Comparison of ENCODE assay signal across 21 cellular contexts in genomic region chr6:117960906-117961700, GRCh38. TPM values are rescaled to one million over a fixed set of nuclear protein-coding genes. Genes with fewer than 3 reads are reported as not detected.
DNase-seq lines count a peak whose midpoint lies in the region; ATAC-seq, FAIRE-seq and TF ChIP-seq lines count a peak whose summit lies in the region.
"Had no signal": no experiment of that assay in that cellular context is flagged by ENCODE, and none has a peak within 500 bp of the region (broad histone marks: within the 10 kb centered on the region; RNA-seq: fewer than 3 reads in every experiment).

No MANE protein-coding gene starts in this region.

- peaks cover 2% of the 10 kb centered on the region for H3K4me1 ChIP-seq in astrocyte (ENCODE audit: insufficient read depth, low read length)
- no peaks in the 10 kb centered on the region for H3K4me1 ChIP-seq in rectal smooth muscle tissue (ENCODE audit: control insufficient read depth, insufficient read depth, low read length)

- H3K27me3 ChIP-seq in astrocyte (ENCODE audit: insufficient read depth, low read length) (no peaks in the 10 kb centered on the region), rectal smooth muscle tissue (ENCODE audit: control insufficient read depth, insufficient read depth, low read length) (no peaks in the 10 kb centered on the region)

- TF ChIP-seq CTCF in astrocyte (IDR thresholded peaks at IDR 0.05; ENCODE audit: insufficient read depth, low read depth, low read length) = no peak
- no peak for TF ChIP-seq CTCF in foreskin fibroblast (IDR thresholded peaks at IDR 0.05; ENCODE audit: low read depth, low read length)

- peaks cover 7% of the 10 kb centered on the region for H3K9me3 Mint-ChIP-seq in astrocyte (ENCODE audit: unreplicated experiment)

- H3K79me2 ChIP-seq in astrocyte (ENCODE audit: insufficient read depth, low read length) = no peaks in the 10 kb centered on the region

- DNase-seq in HT1080 (ENCODE audit: low read depth) (peak; percentile 8), astrocyte (ENCODE audit: low read depth) (peak; percentile 19), globus pallidus (ENCODE audit: low spot score) (peak; percentile 10), AG08396 (ENCODE audit: low spot score) (no peak), left ventricle myocardium superior (no peak), foreskin fibroblast (no peak)
- DNase-seq: ACHN; AML-193; CD4-positive, alpha-beta T cell; DMS153; DMS79; GDM1; GOT3; H7 had no signal

- peaks cover 1% of the 10 kb centered on the region for H3K4me1 Mint-ChIP-seq in astrocyte (ENCODE audit: low read depth, unreplicated experiment)

- no peak overlapping the region for H3K4me2 ChIP-seq in astrocyte (ENCODE audit: low read length)

- peak overlapping the region; percentile 36 for H2AFZ ChIP-seq in astrocyte (ENCODE audit: low read depth, low read length)

- FAIRE-seq in astrocyte (lab: Jason Lieb, UNC) = no peak
- FAIRE-seq: A204.1, GM12892 had no signal

- ATAC-seq in left ventricle myocardium superior (no peak), GM21576 (IDR thresholded peaks at IDR 0.05; ENCODE audit: unreplicated experiment) (no peak)
- ATAC-seq: HCT116 had no signal

- no peaks in the 10 kb centered on the region for H3K27me3 Mint-ChIP-seq in astrocyte (ENCODE audit: low read depth, unreplicated experiment)

- H3K4me3 Mint-ChIP-seq in astrocyte (ENCODE audit: unreplicated experiment) = no peak overlapping the region
- H3K4me3 Mint-ChIP-seq: CD4-positive, alpha-beta T cell had no signal

- no peaks in the 10 kb centered on the region for H3K36me3 ChIP-seq in astrocyte (ENCODE audit: insufficient read depth, low read length)
- H3K36me3 ChIP-seq in rectal smooth muscle tissue (ENCODE audit: control insufficient read depth, insufficient read depth, low read length) = no peaks in the 10 kb centered on the region

- no peak overlapping the region for H3K4me3 ChIP-seq in astrocyte (ENCODE audit: insufficient read depth, low read depth, low read length)
- H3K4me3 ChIP-seq in rectal smooth muscle tissue (ENCODE audit: low read length) = no peak overlapping the region
- H3K4me3 ChIP-seq in foreskin fibroblast (ENCODE audit: low read depth in 1 of 2, low read length in 2 of 2) = no peak overlapping the region

- intact Hi-C loops in left ventricle myocardium superior (cut with micrococcal nuclease) = no loop called here

- H3K27ac Mint-ChIP-seq in astrocyte (ENCODE audit: unreplicated experiment) = no peak overlapping the region
- H3K27ac Mint-ChIP-seq: CD4-positive, alpha-beta T cell had no signal

- H3K27ac ChIP-seq in astrocyte (ENCODE audit: low read depth, low read length) = no peak overlapping the region
- peak overlapping the region; percentile 37 for H3K27ac ChIP-seq in rectal smooth muscle tissue (ENCODE audit: low read depth, low read length)
- H3K27ac ChIP-seq: C4-2B had no signal

- no peaks in the 10 kb centered on the region for H3K36me3 Mint-ChIP-seq in astrocyte (ENCODE audit: low read depth, unreplicated experiment)

- H4K20me1 ChIP-seq in astrocyte (ENCODE audit: insufficient read depth, low read length) = no peaks in the 10 kb centered on the region

- H3K9ac ChIP-seq in astrocyte (ENCODE audit: low read length) (no peak overlapping the region), rectal smooth muscle tissue (ENCODE audit: low read length) (no peak overlapping the region)

- no peaks in the 10 kb centered on the region for H3K9me3 ChIP-seq in astrocyte (ENCODE audit: insufficient read depth, low read depth, low read length)

RNA-seq across cellular contexts. Expression of gene SLC35F1, which starts 54.0 kb away (rescaled TPM):
- 0.05 and 0.07 TPM in 2 replicates for total RNA-seq in HT1080 (2014; rRNA removed; shearing (Covaris generic))
- polyA plus RNA-seq in HT1080 (2015; cell fraction: cytosol; rRNA removed) = 0.20 and 0.32 TPM in 2 replicates
- polyA plus RNA-seq in HT1080 (2015; cell fraction: nucleus; rRNA removed) = 0.23 and 0.24 TPM in 2 replicates
- total RNA-seq in astrocyte = 0.72 and 1.0 TPM in 2 replicates
- 6.7 TPM for total RNA-seq in left ventricle myocardium superior
- total RNA-seq: CD4-positive, alpha-beta T cell had no signal
- polyA plus RNA-seq: BJ had no signal

Comparison
In these comparisons a context has a peak if more than half of its experiments do, and no peak if none do; other contexts are left out.
1. DNase-seq: peak in HT1080 (single experiment), astrocyte (single experiment) and globus pallidus (single experiment); none in AG08396 (single experiment), left ventricle myocardium superior (single experiment) and foreskin fibroblast (0 of 2).